In genomic region chr20:58549231-58549630, GRCh38 we compare ENCODE assay signal across 30 cellular contexts. TPM values are rescaled to one million over a fixed set of nuclear protein-coding genes. Genes with fewer than 3 reads are reported as not detected.
"Had no signal": no experiment of that assay in that cellular context is flagged by ENCODE, and none has a peak within 500 bp of the region (broad histone marks: within the 10 kb centered on the region; RNA-seq: fewer than 3 reads in every experiment).

No MANE protein-coding gene starts in this region.

- H3K27ac Mint-ChIP-seq: activated CD4-positive, alpha-beta memory T cell treated with anti-CD3 and anti-CD28 coated beads, Interleukin-2, amount 10 ng/mL, durations not matched to agents 7 days and 5 days; activated CD8-positive, alpha-beta memory T cell treated with anti-CD3 and anti-CD28 coated beads, Interleukin-2, amount 10 ng/mL, durations not matched to agents 7 days and 5 days; activated naive CD8-positive, alpha-beta T cell treated with anti-CD3 and anti-CD28 coated beads for 36 hours; T-helper 1 cell treated with Interleukin-12 subunit alpha and Interleukin-12 subunit beta and Interleukin-4 antibody, amounts not matched to agents 30 μg/mL and 1 μg/mL, for 36 hours; T-helper 2 cell treated with Interferon-gamma antibody and Interleukin-4, amounts not matched to agents 5 μg/mL and 100 μg/mL, for 36 hours; WTC11 had no signal

- H3K4me3 ChIP-seq: cardiac muscle cell, SJSA1 had no signal

- H3K4me3 Mint-ChIP-seq: activated CD4-positive, alpha-beta memory T cell treated with anti-CD3 and anti-CD28 coated beads, Interleukin-2, amount 10 ng/mL, durations not matched to agents 7 days and 5 days; activated CD8-positive, alpha-beta memory T cell treated with anti-CD3 and anti-CD28 coated beads, Interleukin-2, amount 10 ng/mL, durations not matched to agents 7 days and 5 days; activated naive CD8-positive, alpha-beta T cell treated with anti-CD3 and anti-CD28 coated beads for 36 hours; T-helper 1 cell treated with Interleukin-12 subunit alpha and Interleukin-12 subunit beta and Interleukin-4 antibody, amounts not matched to agents 30 μg/mL and 1 μg/mL, for 36 hours; T-helper 2 cell treated with Interferon-gamma antibody and Interleukin-4, amounts not matched to agents 5 μg/mL and 100 μg/mL, for 36 hours; WTC11 had no signal

- H3K27me3 Mint-ChIP-seq: activated naive CD8-positive, alpha-beta T cell treated with anti-CD3 and anti-CD28 coated beads for 36 hours had no signal

- ATAC-seq: activated CD8-positive, alpha-beta memory T cell treated with anti-CD3 and anti-CD28 coated beads, Interleukin-2, amount 10 ng/mL, durations not matched to agents 7 days and 5 days; Panc1; WTC11 had no signal

- H3K4me1 Mint-ChIP-seq: activated CD4-positive, alpha-beta memory T cell treated with anti-CD3 and anti-CD28 coated beads, Interleukin-2, amount 10 ng/mL, durations not matched to agents 7 days and 5 days; activated CD8-positive, alpha-beta memory T cell treated with anti-CD3 and anti-CD28 coated beads, Interleukin-2, amount 10 ng/mL, durations not matched to agents 7 days and 5 days; activated naive CD8-positive, alpha-beta T cell treated with anti-CD3 and anti-CD28 coated beads for 36 hours had no signal

- H3K27me3 ChIP-seq: cardiac muscle cell, SJSA1 had no signal

- H3K9me3 Mint-ChIP-seq: activated CD4-positive, alpha-beta memory T cell treated with anti-CD3 and anti-CD28 coated beads, Interleukin-2, amount 10 ng/mL, durations not matched to agents 7 days and 5 days; activated naive CD8-positive, alpha-beta T cell treated with anti-CD3 and anti-CD28 coated beads for 36 hours; T-helper 1 cell treated with Interleukin-12 subunit alpha and Interleukin-12 subunit beta and Interleukin-4 antibody, amounts not matched to agents 30 μg/mL and 1 μg/mL, for 36 hours; T-helper 2 cell treated with Interferon-gamma antibody and Interleukin-4, amounts not matched to agents 5 μg/mL and 100 μg/mL, for 36 hours; WTC11 had no signal

- H3K9me3 ChIP-seq: SJSA1, SK-N-SH had no signal

- H3K36me3 ChIP-seq: cardiac muscle cell, SJSA1 had no signal

- H3K4me2 ChIP-seq: KMS-11 had no signal

- H3K9ac ChIP-seq: KMS-11 had no signal

- H3K36me3 Mint-ChIP-seq: activated CD8-positive, alpha-beta memory T cell treated with anti-CD3 and anti-CD28 coated beads, Interleukin-2, amount 10 ng/mL, durations not matched to agents 7 days and 5 days; activated naive CD8-positive, alpha-beta T cell treated with anti-CD3 and anti-CD28 coated beads for 36 hours; WTC11 had no signal

- DNase-seq: activated CD4-positive, alpha-beta memory T cell treated with anti-CD3 and anti-CD28 coated beads, Interleukin-2, amount 10 ng/mL, durations not matched to agents 7 days and 5 days; activated CD4-positive, alpha-beta T cell treated with anti-CD3 and anti-CD28 coated beads for 4 hours; activated CD4-positive, CD25-positive, alpha-beta regulatory T cell treated with anti-CD3 and anti-CD28 coated beads, Interleukin-2, amount 50 U/mL, for 72 hours; activated CD8-positive, alpha-beta memory T cell treated with anti-CD3 and anti-CD28 coated beads for 24 hours; activated CD8-positive, alpha-beta memory T cell treated with anti-CD3 and anti-CD28 coated beads, Interleukin-2, amount 50 U/mL, for 48 hours; activated effector memory CD4-positive, alpha-beta T cell treated with Interleukin-2 at 50 U/mL for 16 hours; activated naive CD4-positive, alpha-beta T cell treated with anti-CD3 and anti-CD28 coated beads, Interleukin-2, amount 50 U/mL, for 16 hours; activated naive CD8-positive, alpha-beta T cell treated with anti-CD3 and anti-CD28 coated beads for 36 hours; activated T-cell treated with anti-CD3 and anti-CD28 coated beads, Interleukin-2, amount 50 U/mL, for 48 hours; amniotic stem cell; aorta; MM.1S; MV-4-11; NCI-H1092; NCI-H1436 treated with DMSO at 0.1 percent for 48 hours; NCI-H1694 treated with DMSO at 0.1 percent for 48 hours; NCI-H2029; NCI-H345; NCI-H524 treated with DMSO at 0.1 percent for 48 hours; SHP77 treated with DMSO at 0.1 percent for 48 hours; SK-N-SH had no signal

- H3K27ac ChIP-seq: cardiac muscle cell, KMS-11 had no signal

RNA-seq across cellular contexts. Expression of gene APCDD1L, which starts 34.0 kb away (rescaled TPM):
- total RNA-seq: activated CD4-positive, alpha-beta memory T cell treated with anti-CD3 and anti-CD28 coated beads, Interleukin-2, amount 10 ng/mL, durations not matched to agents 7 days and 5 days; activated CD8-positive, alpha-beta memory T cell treated with anti-CD3 and anti-CD28 coated beads, Interleukin-2, amount 10 ng/mL, durations not matched to agents 7 days and 5 days; activated naive CD8-positive, alpha-beta T cell treated with anti-CD3 and anti-CD28 coated beads for 36 hours; NCI-H460 had no signal
